In genomic region chr1:6386371-6386949, GRCh38 we compare ENCODE assay signal across 12 cellular contexts. TPM values are rescaled to one million over a fixed set of nuclear protein-coding genes. Genes with fewer than 3 reads are reported as not detected.
DNase-seq lines count a peak whose midpoint lies in the region; ATAC-seq and TF ChIP-seq lines count a peak whose summit lies in the region.
"Had no signal": no experiment of that assay in that cellular context is flagged by ENCODE, and none has a peak within 500 bp of the region (broad histone marks: within the 10 kb centered on the region; RNA-seq: fewer than 3 reads in every experiment).

No MANE protein-coding gene starts in this region.

- no peak overlapping the region for H3K23ac ChIP-seq in IMR-90 (ENCODE audit: low read depth, low read length)

- H3K9me1 ChIP-seq in IMR-90 (ENCODE audit: insufficient read depth, low read length), result peaks cover 4% of the 10 kb centered on the region; the same call in 1 of the 2 replicates

- TF ChIP-seq RAD21 in IMR-90 (IDR thresholded peaks at IDR 0.05; ENCODE audit: low read length), result no peak

- H3K79me1 ChIP-seq in IMR-90 (ENCODE audit: low read depth in 1 of 2, low read length in 2 of 2), result peaks cover 0 to 48% of the 10 kb centered on the region in 2 experiments; a peak in 3 of 4 replicates

- no peak overlapping the region for H3K9ac ChIP-seq in IMR-90 (ENCODE audit: low read depth, low read length)

- H2AFZ ChIP-seq in IMR-90 (replicated peaks; ENCODE audit: low read length, poor library complexity), result peak overlapping the region; percentile 10

- H3K4me1 ChIP-seq in IMR-90 (ENCODE audit: control insufficient read depth, insufficient read depth, low read length), result peaks cover 6% of the 10 kb centered on the region
- H3K4me1 ChIP-seq in ascending aorta, result peaks cover 7 to 15% of the 10 kb centered on the region in 2 donors

- no peaks in the 10 kb centered on the region for H3K27me3 ChIP-seq in IMR-90 (ENCODE audit: control insufficient read depth, insufficient read depth, low read length)
- H3K27me3 ChIP-seq in ascending aorta, result no peaks in the 10 kb centered on the region
- H3K27me3 ChIP-seq: thyroid gland had no signal

- H3K18ac ChIP-seq in IMR-90 (ENCODE audit: low read depth, low read length), result no peak overlapping the region

- POLR2A ChIA-PET in IMR-90 (lab: Charles Lee; ENCODE audit: unreplicated experiment), result no interaction called here

- dilution Hi-C loops in IMR-90 (cut with HindIII; ENCODE audit: low sequenced_read_pairs, unreplicated experiment), result no loop called here

- in situ Hi-C loops in ACHN (cut with HindIII; ENCODE audit: low pct_ligation_motif_present, low pct_unique_long_range_greater_than_20kb, low sequenced_read_pairs), result no loop called here
- in situ Hi-C loops in IMR-90 (cut with MboI; ENCODE audit: low sequenced_read_pairs), result no loop called here

- H2BK120ac ChIP-seq in IMR-90 (ENCODE audit: low read depth, low read length), result no peak overlapping the region

- peak overlapping the region; percentile 77 to 88; a peak in 2 of 4 replicates for H4K8ac ChIP-seq in IMR-90 (ENCODE audit: low read depth in 2 of 2, low read length in 2 of 2)

- no peak overlapping the region for H3K14ac ChIP-seq in IMR-90 (replicated peaks; ENCODE audit: low read depth, low read length)

- BruUV-seq in IMR-90 (replicated peaks; lab: Mats Ljungman, UMichigan), result no TSS peak

- 0 out of 2 replicates have a peak overlapping the region, but pooled peaks have one; percentile 14 for H3K4ac ChIP-seq in IMR-90 (ENCODE audit: low read depth, low read length)

- H3K56ac ChIP-seq in IMR-90 (ENCODE audit: extremely low read depth, insufficient read depth, low read length), result no peak overlapping the region

- H2BK15ac ChIP-seq in IMR-90 (ENCODE audit: low read depth, low read length), result no peak overlapping the region

- CTCF ChIA-PET in IMR-90 (lab: Yijun Ruan, JAX), result no interaction called here

- no peak overlapping the region for H2BK20ac ChIP-seq in IMR-90 (ENCODE audit: low read depth, low read length)

- ATAC-seq in IMR-90 (ENCODE audit: low read depth), result no peak
- ATAC-seq in HG02884 (IDR thresholded peaks at IDR 0.05; ENCODE audit: unreplicated experiment), result no peak

- intact Hi-C loops in IMR-90 (cut with micrococcal nuclease), result no loop called here
- intact Hi-C loops in ascending aorta (cut with DNase I), result no loop called here

- no peak for TF ChIP-seq CTCF in IMR-90 (conservative IDR thresholded peaks at IDR 0.05; ENCODE audit: low read depth, low read length)
- no peak for TF ChIP-seq CTCF in cardiac fibroblast (IDR thresholded peaks at IDR 0.05; ENCODE audit: low read depth, low read length)
- TF ChIP-seq CTCF in ascending aorta (IDR thresholded peaks at IDR 0.05), result no peak

- H3K4me2 ChIP-seq in IMR-90 (ENCODE audit: low read depth, low read length), result no peak overlapping the region

- no peak for TF ChIP-seq POLR2A in IMR-90 (IDR thresholded peaks at IDR 0.05; ENCODE audit: low read depth, low read length)

- H4K5ac ChIP-seq in IMR-90 (ENCODE audit: low read depth, low read length), result 0 out of 2 replicates have a peak overlapping the region, but pooled peaks have one; percentile 29

- no peak overlapping the region for H3K27ac ChIP-seq in IMR-90 (ENCODE audit: insufficient read depth, low read length)
- peak overlapping the region in 1 of 2 donors; percentile 68 for H3K27ac ChIP-seq in ascending aorta
- H3K27ac ChIP-seq: thyroid gland had no signal

- DNase-seq in ACHN, result peak; percentile 42
- DNase-seq in IMR-90, result peak; percentile 42
- DNase-seq in cardiac fibroblast (ENCODE audit: low read depth in 2 of 2), result peak; percentile 54 to 64
- peak; percentile 55 for DNase-seq in kidney tubule cell (ENCODE audit: low spot score)
- no peak for DNase-seq in DMS114 treated with DMSO at 0.1 percent for 48 hours (lab: John Stamatoyannopoulos, UW; ENCODE audit: unreplicated experiment)
- no peak for DNase-seq in cerebellum (ENCODE audit: low spot score)
- no peak for DNase-seq in ascending aorta (ENCODE audit: low spot score in 2 of 2)
- DNase-seq: kidney glomerular epithelial cell had no signal

- no peak overlapping the region for H2BK5ac ChIP-seq in IMR-90 (ENCODE audit: low read depth, low read length, poor library complexity, severe bottlenecking)

- no peaks in the 10 kb centered on the region for H3K36me3 ChIP-seq in IMR-90 (ENCODE audit: control insufficient read depth, insufficient read depth, low read length)
- no peaks in the 10 kb centered on the region for H3K36me3 ChIP-seq in ascending aorta
- H3K36me3 ChIP-seq: thyroid gland had no signal

- no peak overlapping the region; the same call in 1 of the 2 replicates for H2AK5ac ChIP-seq in IMR-90 (ENCODE audit: low read depth, low read length)

- H3K4me3 ChIP-seq in IMR-90 (ENCODE audit: insufficient read depth, low read depth, low read length) (no peak overlapping the region), cardiac fibroblast (replicated peaks in 1 of 2; ENCODE audit: low read depth in 2 of 2, low read length in 2 of 2) (no peak overlapping the region), ascending aorta (no peak overlapping the region)
- H3K4me3 ChIP-seq: thyroid gland had no signal

- peak overlapping the region; percentile 11; the same call in 1 of the 2 replicates for H4K91ac ChIP-seq in IMR-90 (ENCODE audit: insufficient read depth, low read depth, low read length)

- WGBS in IMR-90 (ENCODE audit: extremely low coverage in 2 of 2, insufficient read length in 1 of 2), 2 experiments, result 77 to 100% methylated on average over 1 to 5 of the region's 10 CpGs

- no peaks in the 10 kb centered on the region for H3K9me3 ChIP-seq in IMR-90 (ENCODE audit: control insufficient read depth, insufficient read depth, low read length)
- no peaks in the 10 kb centered on the region for H3K9me3 ChIP-seq in ascending aorta
- H3K9me3 ChIP-seq: thyroid gland had no signal

- H2AK9ac ChIP-seq in IMR-90 (replicated peaks; ENCODE audit: low read depth, low read length, poor library complexity), result no peak overlapping the region

- peaks cover 4% of the 10 kb centered on the region; the same call in 1 of the 2 replicates for H4K20me1 ChIP-seq in IMR-90 (ENCODE audit: insufficient read depth, low read length)

TF ChIP-seq in IMR-90, 13 proteins besides CTCF, POLR2A, EP300 and RAD21:
- TF ChIP-seq MXI1 (IDR thresholded peaks at IDR 0.05; ENCODE audit: borderline replicate concordance, low read depth, low read length), result no peak

RNA-seq across cellular contexts. Expression of gene ACOT7, which starts 7.1 kb away (rescaled TPM):
- total RNA-seq in IMR-90 (2012; rRNA removed) (48.9 and 51.6 TPM in 2 replicates), cerebellum (23.2 TPM), ascending aorta (16.1 TPM)
- polyA plus RNA-seq in IMR-90 (2012; rRNA removed), result 242 and 271 TPM in 2 replicates
- 291 and 311 TPM in 2 replicates for polyA plus RNA-seq in IMR-90 (2012; cell fraction: cytosol; rRNA removed)
- polyA plus RNA-seq in IMR-90 (2012; cell fraction: nucleus; rRNA removed; ENCODE audit: low replicate concordance), result 66.2 and 158 TPM in 2 replicates

RNA-seq across cellular contexts. Expression of gene HES2, which starts 33.3 kb away (rescaled TPM):
- total RNA-seq in IMR-90 (2012; rRNA removed), result not detected in 2 replicates
- not detected in 2 replicates for polyA plus RNA-seq in IMR-90 (2012; rRNA removed)
- 0.01 TPM in 1 of 2 replicates, not detected in the other for polyA plus RNA-seq in IMR-90 (2012; cell fraction: cytosol; rRNA removed)
- polyA plus RNA-seq in IMR-90 (2012; cell fraction: nucleus; rRNA removed; ENCODE audit: low replicate concordance), result 0.03 and 0.08 TPM in 2 replicates
- 0.18 TPM for total RNA-seq in cerebellum
- not detected for total RNA-seq in ascending aorta
- total RNA-seq: OCI-LY7, thyroid gland had no signal

RNA-seq across cellular contexts. Expression of gene ESPN, which starts 38.1 kb away (rescaled TPM):
- under 0.01 TPM in 1 of 2 replicates, not detected in the other for total RNA-seq in IMR-90 (2012; rRNA removed)
- 0.02 and 0.03 TPM in 2 replicates for polyA plus RNA-seq in IMR-90 (2012; rRNA removed)
- 0.02 and 0.07 TPM in 2 replicates for polyA plus RNA-seq in IMR-90 (2012; cell fraction: cytosol; rRNA removed)
- 0.10 and 0.15 TPM in 2 replicates for polyA plus RNA-seq in IMR-90 (2012; cell fraction: nucleus; rRNA removed; ENCODE audit: low replicate concordance)
- 0.18 TPM for total RNA-seq in cerebellum
- total RNA-seq in ascending aorta, result 2.2 TPM
- total RNA-seq: OCI-LY7, posterior vena cava had no signal

Comparison
In these comparisons a context has a peak if more than half of its experiments do, and no peak if none do; other contexts are left out.
1. DNase-seq: peak in ACHN (single experiment), IMR-90 (single experiment), cardiac fibroblast (2 of 2) and kidney tubule cell (single experiment); none in DMS114 treated with DMSO at 0.1 percent for 48 hours (single experiment), cerebellum (single experiment) and ascending aorta (0 of 2).